In genomic region chr4:186236126-186236525, GRCh38 we compare ENCODE assay signal across 12 cellular contexts. TPM values are rescaled to one million over a fixed set of nuclear protein-coding genes. Genes with fewer than 3 reads are reported as not detected.
"Had no signal": no experiment of that assay in that cellular context is flagged by ENCODE, and none has a peak within 500 bp of the region (broad histone marks: within the 10 kb centered on the region; RNA-seq: fewer than 3 reads in every experiment).

No MANE protein-coding gene starts in this region.

- H3K9me3 ChIP-seq: HAP-1 had no signal

- H3K9ac ChIP-seq: GM23248 had no signal

- H3K4me3 Mint-ChIP-seq: GM23338, H9, HFFc6 had no signal

- DNase-seq: GM23248, GOT3, H7, H9, HCEC 1CT, HFFc6 had no signal

- H3K4me3 ChIP-seq: GM23248, GM23338, HAP-1 had no signal

- H3K27ac ChIP-seq: GM23248 had no signal

- FAIRE-seq: H1, H54 had no signal

- ATAC-seq: GM23338, HCT116 had no signal

- H2AFZ ChIP-seq: GM23248, GM23338 had no signal

- H3K27ac Mint-ChIP-seq: GM23338, H9, HFFc6 had no signal

- H3K4me2 ChIP-seq: GM23338 had no signal

- H3K4me1 ChIP-seq: HAP-1 had no signal

- H3K9me3 Mint-ChIP-seq: H9 had no signal

- H3K36me3 ChIP-seq: HAP-1 had no signal

RNA-seq across cellular contexts. Expression of gene KLKB1, which starts 8.8 kb away (rescaled TPM):
- total RNA-seq: GM23248, HFFc6 had no signal
- polyA plus RNA-seq: GM23248 had no signal

RNA-seq across cellular contexts. Expression of gene F11, which starts 29.9 kb away (rescaled TPM):
- total RNA-seq: GM23248, H4, HFFc6 had no signal
- polyA plus RNA-seq: GM23248 had no signal
